ENCODE assay signal across 18 cellular contexts in genomic region chr10:10598297-10598696, GRCh38.
DNase-seq lines count a peak whose midpoint lies in the region; ATAC-seq and TF ChIP-seq lines count a peak whose summit lies in the region.
"Had no signal": no experiment of that assay in that cellular context is flagged by ENCODE, and none has a peak within 500 bp of the region (broad histone marks: within the 10 kb centered on the region; RNA-seq: fewer than 3 reads in every experiment).

No MANE protein-coding gene starts in this region.

- peaks cover 3% of the 10 kb centered on the region in 2 donors for H3K9me3 Mint-ChIP-seq in stimulated activated naive B cell treated with anti-CD40 and anti-IgM and Interleukin-4, amounts not matched to agents 10 μg/mL and 1 μg/mL and 100 μg/mL, for 72 hours
- H3K9me3 Mint-ChIP-seq: activated naive CD8-positive, alpha-beta T cell treated with anti-CD3 and anti-CD28 coated beads for 36 hours had no signal

- WGBS in right cardiac atrium: 92% methylated on average over 5 of the region's 5 CpGs

- H3K27me3 Mint-ChIP-seq in stimulated activated naive B cell treated with anti-CD40 and anti-IgM and Interleukin-4, amounts not matched to agents 10 μg/mL and 1 μg/mL and 100 μg/mL, for 72 hours: peaks cover 0 to 6% of the 10 kb centered on the region in 2 donors

- H3K4me1 ChIP-seq in right cardiac atrium (ENCODE audit: control insufficient read depth, insufficient read depth, low read length): no peaks in the 10 kb centered on the region
- H3K4me1 ChIP-seq: upper lobe of left lung had no signal

- H3K27ac ChIP-seq in right cardiac atrium (ENCODE audit: low read length): no peak overlapping the region
- H3K27ac ChIP-seq: upper lobe of left lung had no signal

- DNase-seq in GM10266 (ENCODE audit: extremely low spot score) (peak; percentile 6), NCI-H146 (lab: John Stamatoyannopoulos, UW) (peak; percentile 49), right cardiac atrium (no peak), cortex of kidney (lab: John Stamatoyannopoulos, UW) (no peak), SKM-1 treated with dmso at 0.1 percent for 144 hours (lab: John Stamatoyannopoulos, UW; ENCODE audit: unreplicated experiment) (no peak)
- no peak for DNase-seq in stimulated activated naive B cell treated with anti-CD40 and anti-IgM and Interleukin-4, amounts not matched to agents 10 μg/mL and 1 μg/mL and 100 μg/mL, for 72 hours
- DNase-seq: activated naive CD8-positive, alpha-beta T cell treated with anti-CD3 and anti-CD28 coated beads for 36 hours; activated T-cell treated with anti-CD3 and anti-CD28 coated beads, Interleukin-2, amount 50 U/mL, for 1 hour; GF-D8; kidney; NCI-H2081; occipital lobe; SHP77; stimulated activated CD4-positive, alpha-beta T cell treated with anti-CD3 and anti-CD28 coated beads, Interleukin-4, amount 100 ng/mL, for 1 hour; T-helper 9 cell; upper lobe of left lung had no signal

- no peaks in the 10 kb centered on the region for H3K9me3 ChIP-seq in right cardiac atrium (ENCODE audit: control insufficient read depth, low read length)
- H3K9me3 ChIP-seq: upper lobe of left lung had no signal

- H3K27me3 ChIP-seq in right cardiac atrium (ENCODE audit: control insufficient read depth, insufficient read depth): no peaks in the 10 kb centered on the region
- H3K27me3 ChIP-seq: upper lobe of left lung had no signal

- intact Hi-C loops in right cardiac atrium (cut with DNase I): no loop called here

- no peak overlapping the region for H3K27ac Mint-ChIP-seq in stimulated activated naive B cell treated with anti-CD40 and anti-IgM and Interleukin-4, amounts not matched to agents 10 μg/mL and 1 μg/mL and 100 μg/mL, for 72 hours
- H3K27ac Mint-ChIP-seq: activated naive CD8-positive, alpha-beta T cell treated with anti-CD3 and anti-CD28 coated beads for 36 hours had no signal

- H3K4me3 Mint-ChIP-seq in stimulated activated naive B cell treated with anti-CD40 and anti-IgM and Interleukin-4, amounts not matched to agents 10 μg/mL and 1 μg/mL and 100 μg/mL, for 72 hours: no peak overlapping the region
- H3K4me3 Mint-ChIP-seq: activated naive CD8-positive, alpha-beta T cell treated with anti-CD3 and anti-CD28 coated beads for 36 hours had no signal

- no peak overlapping the region for H3K4me3 ChIP-seq in right cardiac atrium (ENCODE audit: low read length)
- H3K4me3 ChIP-seq: upper lobe of left lung had no signal

- no peak for TF ChIP-seq CTCF in GM10266 (IDR thresholded peaks at IDR 0.05; ENCODE audit: control insufficient read depth, insufficient read depth, low read depth, missing control alignments)

- ATAC-seq in GM19035 (IDR thresholded peaks at IDR 0.05; ENCODE audit: unreplicated experiment): peak; percentile 77
- ATAC-seq in HG02885 (IDR thresholded peaks at IDR 0.05; ENCODE audit: poor library complexity, unreplicated experiment): peak; percentile 93
- no peak for ATAC-seq in right cardiac atrium
- ATAC-seq in stimulated activated naive B cell treated with anti-CD40 and anti-IgM and Interleukin-4, amounts not matched to agents 10 μg/mL and 1 μg/mL and 100 μg/mL, for 72 hours (replicated peaks): no peak

- H3K36me3 Mint-ChIP-seq in stimulated activated naive B cell treated with anti-CD40 and anti-IgM and Interleukin-4, amounts not matched to agents 10 μg/mL and 1 μg/mL and 100 μg/mL, for 72 hours: no peaks in the 10 kb centered on the region
- H3K36me3 Mint-ChIP-seq: activated naive CD8-positive, alpha-beta T cell treated with anti-CD3 and anti-CD28 coated beads for 36 hours had no signal

- H3K4me1 Mint-ChIP-seq in stimulated activated naive B cell treated with anti-CD40 and anti-IgM and Interleukin-4, amounts not matched to agents 10 μg/mL and 1 μg/mL and 100 μg/mL, for 72 hours: peaks cover 4 to 9% of the 10 kb centered on the region in 2 donors

Comparison
In these comparisons a context has a peak if more than half of its experiments do, and no peak if none do; other contexts are left out.
1. DNase-seq: peak in GM10266 (single experiment) and NCI-H146 (single experiment); none in right cardiac atrium (0 of 3), cortex of kidney (single experiment), stimulated activated naive B cell treated with anti-CD40 and anti-IgM and Interleukin-4, amounts not matched to agents 10 μg/mL and 1 μg/mL and 100 μg/mL, for 72 hours (single experiment) and SKM-1 treated with dmso at 0.1 percent for 144 hours (single experiment).
2. ATAC-seq: peak in GM19035 (single experiment) and HG02885 (single experiment); none in right cardiac atrium (0 of 2) and stimulated activated naive B cell treated with anti-CD40 and anti-IgM and Interleukin-4, amounts not matched to agents 10 μg/mL and 1 μg/mL and 100 μg/mL, for 72 hours (0 of 2).